8 cellular contexts compared by ENCODE assay signal in the genomic region with DNA sequence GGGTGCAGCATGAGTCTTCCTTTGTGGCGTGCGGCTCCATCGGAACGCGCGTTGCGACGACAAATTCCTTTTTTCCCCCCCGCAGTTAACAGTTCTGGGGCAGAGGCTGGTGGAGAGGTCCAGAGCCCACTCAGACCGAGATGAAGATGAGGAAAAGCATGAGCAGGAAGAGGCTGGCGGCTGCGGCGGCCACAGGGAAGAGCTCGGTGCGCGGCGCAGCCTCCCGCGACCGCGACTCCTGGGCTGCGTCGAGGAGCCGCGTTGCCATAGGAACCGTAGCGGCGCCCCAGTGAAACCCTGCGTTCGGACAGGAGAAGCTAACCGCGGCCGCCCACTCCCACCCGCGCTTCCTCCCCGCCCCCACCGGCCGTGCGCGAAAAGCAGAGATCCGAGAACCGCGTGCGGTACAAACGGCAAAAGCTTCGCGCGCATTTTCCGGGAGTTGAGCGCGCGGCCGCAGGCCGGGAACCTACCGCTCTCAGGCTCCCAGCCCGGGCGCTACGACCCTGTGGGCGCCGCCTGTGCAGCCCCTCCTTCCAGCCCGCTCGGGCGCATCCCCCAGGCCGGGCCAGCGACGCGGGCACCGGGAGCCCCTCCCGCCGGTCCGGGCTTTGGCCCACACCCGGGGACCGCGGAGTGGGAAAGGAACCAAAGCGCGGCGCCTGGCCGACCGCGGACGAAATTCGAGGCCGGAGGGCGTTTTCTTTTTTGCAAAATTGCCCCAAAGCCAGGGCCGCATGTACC.
DNase-seq lines count a peak whose midpoint lies in the region; ATAC-seq and TF ChIP-seq lines count a peak whose summit lies in the region.

No MANE protein-coding gene starts in this region.

- CTCF ChIA-PET in AG04449 (lab: Yijun Ruan, JAX) = no interaction called here

- H3K4me3 Mint-ChIP-seq in HFFc6 = no peak overlapping the region

- peaks cover 25% of the 10 kb centered on the region for H3K4me1 ChIP-seq in adipocyte (ENCODE audit: control insufficient read depth, insufficient read depth, low read length)

- no peaks in the 10 kb centered on the region for H3K36me3 ChIP-seq in adipocyte (ENCODE audit: control insufficient read depth, insufficient read depth, low read length, severe bottlenecking)

- DNase-seq in AG04449 (ENCODE audit: low read depth, low spot score) (no peak), adipocyte (ENCODE audit: low read depth) (peak; percentile 50), iris pigment epithelial cell (ENCODE audit: low read depth) (peak; percentile 9), HFFc6 (no peak), GM19238 (ENCODE audit: insufficient read length, low spot score) (no peak)
- peak; percentile 12 for DNase-seq in stimulated activated CD4-positive, alpha-beta T cell treated with anti-CD3 and anti-CD28 coated beads, Interleukin-4, amount 100 ng/mL, for 24 hours

- TF ChIP-seq CTCF in AG04449 (IDR thresholded peaks at IDR 0.05; ENCODE audit: insufficient read depth, low read length, missing control alignments) (no peak), HFFc6 (IDR thresholded peaks at IDR 0.05) (no peak)

- peaks cover 20% of the 10 kb centered on the region for H3K27me3 ChIP-seq in adipocyte (replicated peaks; ENCODE audit: control insufficient read depth, insufficient read depth, low read length)

- peaks cover 5% of the 10 kb centered on the region; the same call in 1 of the 2 replicates for H3K9me3 Mint-ChIP-seq in HFFc6

- ATAC-seq in HG02610 (IDR thresholded peaks at IDR 0.05; ENCODE audit: unreplicated experiment) (peak; percentile 35), GM19395 (IDR thresholded peaks at IDR 0.05; ENCODE audit: unreplicated experiment) (no peak)

- no peaks in the 10 kb centered on the region for H3K9me3 ChIP-seq in adipocyte (ENCODE audit: control insufficient read depth, low read length)

- H3K4me1 Mint-ChIP-seq in HFFc6 (ENCODE audit: low read depth) = no peaks in the 10 kb centered on the region

- POLR2A ChIA-PET in AG04449 (lab: Yijun Ruan, JAX) = no interaction called here

- no peak overlapping the region for H3K27ac Mint-ChIP-seq in HFFc6

- H3K36me3 Mint-ChIP-seq in HFFc6 (ENCODE audit: low read depth) = peaks cover 5% of the 10 kb centered on the region; the same call in 1 of the 2 replicates

- H3K27me3 Mint-ChIP-seq in HFFc6 (ENCODE audit: insufficient read depth) = peaks cover 27% of the 10 kb centered on the region

- peak overlapping the region; percentile 11 for H3K9ac ChIP-seq in adipocyte (ENCODE audit: low read length)

- H3K4me3 ChIP-seq in AG04449 (ENCODE audit: low read depth, low read length) (peak overlapping the region; percentile 38), adipocyte (ENCODE audit: low read length) (peak overlapping the region; percentile 74)

Comparison
In these comparisons a context has a peak if more than half of its experiments do, and no peak if none do; other contexts are left out.
1. DNase-seq: peak in adipocyte (single experiment), iris pigment epithelial cell (single experiment) and stimulated activated CD4-positive, alpha-beta T cell treated with anti-CD3 and anti-CD28 coated beads, Interleukin-4, amount 100 ng/mL, for 24 hours (single experiment); none in AG04449 (single experiment), HFFc6 (single experiment) and GM19238 (single experiment).